Comparison of ENCODE assay signal across 27 cellular contexts in genomic region chr2:43216629-43217028, GRCh38. TPM values are rescaled to one million over a fixed set of nuclear protein-coding genes. Genes with fewer than 3 reads are reported as not detected.
DNase-seq lines count a peak whose midpoint lies in the region; ATAC-seq and TF ChIP-seq lines count a peak whose summit lies in the region.
"Had no signal": no experiment of that assay in that cellular context is flagged by ENCODE, and none has a peak within 500 bp of the region (broad histone marks: within the 10 kb centered on the region; RNA-seq: fewer than 3 reads in every experiment).

No MANE protein-coding gene starts in this region.

- H3K4me3 ChIP-seq in heart left ventricle (no peak overlapping the region), heart right ventricle (no peak overlapping the region), upper lobe of left lung (no peak overlapping the region)
- H3K4me3 ChIP-seq: adrenal gland, colonic mucosa, SJCRH30, suprapubic skin had no signal

- H3K36me3 Mint-ChIP-seq in WTC11: no peaks in the 10 kb centered on the region
- peaks cover 6 to 13% (median 7%) of the 10 kb centered on the region in 3 donors for H3K36me3 Mint-ChIP-seq in naive thymus-derived CD8-positive, alpha-beta T cell
- peaks cover 2% of the 10 kb centered on the region for H3K36me3 Mint-ChIP-seq in activated T-cell treated with anti-CD3 and anti-CD28 coated beads, Interleukin-2, amount 50 U/mL, for 4 hours (ENCODE audit: insufficient read depth)

- CTCF ChIA-PET in WTC11 (lab: Charles Lee): interaction anchor here (1.1 to 4.1 kb wide), 4 partner anchors 10 to 47 kb away, joined by 7 to 29 read pairs (median 16); no protein-coding TSS in a partner anchor

- H3K36me3 ChIP-seq in heart left ventricle (peaks cover 0 to under 1% (median 0%) of the 10 kb centered on the region in 9 donors), heart right ventricle (no peaks in the 10 kb centered on the region), upper lobe of left lung (no peaks in the 10 kb centered on the region)
- H3K36me3 ChIP-seq: adrenal gland, BE2C, colonic mucosa, SJCRH30, suprapubic skin had no signal

- ATAC-seq in heart left ventricle (no peak), heart right ventricle (no peak), WTC11 (no peak), upper lobe of left lung (ENCODE audit: low FRiP score in 2 of 2) (no peak)
- no peak for ATAC-seq in naive thymus-derived CD8-positive, alpha-beta T cell
- no peak for ATAC-seq in activated T-cell treated with anti-CD3 and anti-CD28 coated beads, Interleukin-2, amount 50 U/mL, for 4 hours
- ATAC-seq: activated CD4-positive, CD25-positive, alpha-beta regulatory T cell treated with anti-CD3 and anti-CD28 coated beads, Interleukin-2, amount 50 U/mL, for 24 hours had no signal

- H3K4me1 Mint-ChIP-seq in WTC11: peaks cover 74% of the 10 kb centered on the region
- H3K4me1 Mint-ChIP-seq in naive thymus-derived CD8-positive, alpha-beta T cell: peaks cover 36 to 74% (median 63%) of the 10 kb centered on the region in 4 donors
- peaks cover 55% of the 10 kb centered on the region for H3K4me1 Mint-ChIP-seq in activated T-cell treated with anti-CD3 and anti-CD28 coated beads, Interleukin-2, amount 50 U/mL, for 4 hours (ENCODE audit: low read depth)

- no peak for TF ChIP-seq EP300 in upper lobe of left lung (IDR thresholded peaks at IDR 0.05)

- no peaks in the 10 kb centered on the region for H3K9me3 Mint-ChIP-seq in WTC11
- no peaks in the 10 kb centered on the region for H3K9me3 Mint-ChIP-seq in naive thymus-derived CD8-positive, alpha-beta T cell
- no peaks in the 10 kb centered on the region for H3K9me3 Mint-ChIP-seq in activated T-cell treated with anti-CD3 and anti-CD28 coated beads, Interleukin-2, amount 50 U/mL, for 4 hours

- H3K27ac Mint-ChIP-seq in WTC11: peak overlapping the region; percentile 82; the same call in 1 of the 2 replicates
- H3K27ac Mint-ChIP-seq in naive thymus-derived CD8-positive, alpha-beta T cell: peak overlapping the region in 8 of 10 donors; percentile 35 to 98 (median 86)

- TF ChIP-seq POLR2A in heart left ventricle (IDR thresholded peaks at IDR 0.05) (no peak), upper lobe of left lung (IDR thresholded peaks at IDR 0.05) (no peak)

- peak overlapping the region in 10 of 12 donors; percentile 9 to 99 (median 98) for H3K27ac ChIP-seq in heart left ventricle
- peak overlapping the region in 5 of 10 donors; percentile 54 to 99 (median 99) for H3K27ac ChIP-seq in heart right ventricle
- peak overlapping the region in 1 of 4 donors; percentile 8 for H3K27ac ChIP-seq in upper lobe of left lung
- H3K27ac ChIP-seq: SJCRH30, suprapubic skin had no signal

- H3K4me1 ChIP-seq in heart left ventricle: peaks cover 6 to 66% (median 46%) of the 10 kb centered on the region in 12 donors
- H3K4me1 ChIP-seq in heart right ventricle: peaks cover 14 to 75% (median 52%) of the 10 kb centered on the region in 9 donors
- H3K4me1 ChIP-seq in upper lobe of left lung: peaks cover 49 to 65% (median 59%) of the 10 kb centered on the region in 4 donors

- no peaks in the 10 kb centered on the region for H3K27me3 ChIP-seq in heart left ventricle
- H3K27me3 ChIP-seq in heart right ventricle: no peaks in the 10 kb centered on the region
- H3K27me3 ChIP-seq in upper lobe of left lung: no peaks in the 10 kb centered on the region
- H3K27me3 ChIP-seq: adrenal gland, BE2C, colonic mucosa, SJCRH30, suprapubic skin had no signal

- H3K27me3 Mint-ChIP-seq in WTC11 (ENCODE audit: low read depth): no peaks in the 10 kb centered on the region
- no peaks in the 10 kb centered on the region for H3K27me3 Mint-ChIP-seq in naive thymus-derived CD8-positive, alpha-beta T cell
- no peaks in the 10 kb centered on the region for H3K27me3 Mint-ChIP-seq in activated T-cell treated with anti-CD3 and anti-CD28 coated beads, Interleukin-2, amount 50 U/mL, for 4 hours (ENCODE audit: low read depth)
- H3K27me3 Mint-ChIP-seq: progenitor cell of endocrine pancreas had no signal

- no peak overlapping the region for H3K4me3 Mint-ChIP-seq in WTC11
- H3K4me3 Mint-ChIP-seq in naive thymus-derived CD8-positive, alpha-beta T cell: peak overlapping the region in 1 of 10 donors; percentile 7
- H3K4me3 Mint-ChIP-seq in activated T-cell treated with anti-CD3 and anti-CD28 coated beads, Interleukin-2, amount 50 U/mL, for 4 hours: no peak overlapping the region

- TF ChIP-seq CTCF in heart left ventricle (IDR thresholded peaks at IDR 0.05) (no peak), heart right ventricle (IDR thresholded peaks at IDR 0.05) (no peak), WTC11 (IDR thresholded peaks at IDR 0.05) (no peak), upper lobe of left lung (IDR thresholded peaks at IDR 0.05) (no peak)

- POLR2A ChIA-PET in WTC11 (lab: Charles Lee): interaction anchor here (2.1 kb wide), 1 partner anchor 10 kb away, joined by 10 read pairs; the partner anchor contains the start of gene ZFP36L2
- POLR2A ChIA-PET in naive thymus-derived CD8-positive, alpha-beta T cell (lab: Charles Lee): interaction anchor here (9.5 to 21.9 kb wide), 4 partner anchors 10 to 80 kb away, joined by 126 to 2148 read pairs (median 1206); partner anchors contain the start of gene ZFP36L2

- DNase-seq in heart left ventricle (no peak), heart right ventricle (no peak), WTC11 (ENCODE audit: low spot score) (no peak), anterior cingulate cortex (lab: John Stamatoyannopoulos, UW) (no peak), upper lobe of left lung (no peak), A172 (ENCODE audit: low spot score) (no peak)
- DNase-seq in naive thymus-derived CD8-positive, alpha-beta T cell: no peak
- no peak for DNase-seq in activated T-cell treated with anti-CD3 and anti-CD28 coated beads, Interleukin-2, amount 50 U/mL, for 4 hours
- DNase-seq: activated CD8-positive, alpha-beta memory T cell treated with anti-CD3 and anti-CD28 coated beads for 24 hours; activated T-cell treated with anti-CD3 and anti-CD28 coated beads, Interleukin-2, amount 50 U/mL, for 1 hour; adrenal gland; BE2C; colonic mucosa; DND-41; effector memory CD4-positive, alpha-beta T cell; erythroblast; KG1; MM.1S; NCI-H2029 treated with DMSO at 0.1 percent for 48 hours; NCI-H2227 treated with DMSO at 0.1 percent for 48 hours; NCI-H69; SJCRH30; stimulated activated CD4-positive, alpha-beta T cell treated with anti-CD3 and anti-CD28 coated beads, Interleukin-15, amount 100 ng/mL, for 24 hours; stimulated activated naive CD4-positive, alpha-beta T cell had no signal

- 87 to 97% (median 92%) methylated on average over 8 of the region's 8 CpGs for WGBS in heart left ventricle, 4 donors
- 93 to 97% methylated on average over 8 of the region's 8 CpGs for WGBS in heart right ventricle, 2 donors
- 93 to 94% methylated on average over 8 of the region's 8 CpGs for WGBS in upper lobe of left lung, 2 donors

- no peaks in the 10 kb centered on the region for H3K9me3 ChIP-seq in heart left ventricle
- H3K9me3 ChIP-seq in heart right ventricle: no peaks in the 10 kb centered on the region
- H3K9me3 ChIP-seq in upper lobe of left lung: no peaks in the 10 kb centered on the region
- H3K9me3 ChIP-seq: adrenal gland, BE2C, colonic mucosa, SJCRH30, suprapubic skin had no signal

- intact Hi-C loops in heart left ventricle (cut with DNase I): loop anchor here in 8 of 10 donors (5.0 to 10.0 kb wide), 5 partner anchors 34 to 62 kb away; no protein-coding TSS in a partner anchor
- intact Hi-C loops in heart right ventricle (cut with DNase I): loop anchor here in 4 of 10 donors (5.0 to 10.0 kb wide), 4 partner anchors 39 to 62 kb away; no protein-coding TSS in a partner anchor

TF ChIP-seq in WTC11, 78 proteins besides CTCF, POLR2A, EP300 and RAD21 (continues in another document):
- TF ChIP-seq E2F5 (CRISPR knock-in tag; IDR thresholded peaks at IDR 0.05) (no peak), TEAD1 (CRISPR knock-in tag; IDR thresholded peaks at IDR 0.05) (no peak), SP1 (CRISPR knock-in tag; conservative IDR thresholded peaks at IDR 0.05) (no peak), ZSCAN18 (CRISPR knock-in tag; IDR thresholded peaks at IDR 0.05) (no peak), ZNF263 (CRISPR knock-in tag; IDR thresholded peaks at IDR 0.05; ENCODE audit: low read depth) (no peak), ATF3 (CRISPR knock-in tag; conservative IDR thresholded peaks at IDR 0.05) (no peak), TCF7 (CRISPR knock-in tag; IDR thresholded peaks at IDR 0.05; ENCODE audit: low read depth) (no peak), ZNF671 (CRISPR knock-in tag; IDR thresholded peaks at IDR 0.05) (no peak)

RNA-seq across cellular contexts. Expression of gene ZFP36L2, which starts 9.8 kb away (rescaled TPM):
- total RNA-seq in heart left ventricle: 10 to 100 TPM; 28.8 to 94.4 (median 44.9) TPM
- 10 to 100 TPM; 29.2 to 29.5 TPM for polyA plus RNA-seq in heart left ventricle
- total RNA-seq in heart right ventricle: 10 to 100 TPM; 34.4 to 69.6 (median 42.3) TPM
- polyA plus RNA-seq in heart right ventricle: 10 to 100 TPM; 26.8 to 53.2 TPM
- 50.4 to 63.4 TPM (median 61.6 TPM) in 3 replicates for total RNA-seq in WTC11 (2021)
- total RNA-seq in naive thymus-derived CD8-positive, alpha-beta T cell: 100 to 1,000 TPM; 264 to 274 TPM
- 100 to 1,000 TPM; 222 to 420 (median 390) TPM for polyA plus RNA-seq in naive thymus-derived CD8-positive, alpha-beta T cell
- 100 to 1,000 TPM in 4 of 6 donors, 10 to 100 TPM in 2; 65.4 to 180 (median 127) TPM for total RNA-seq in upper lobe of left lung
- 10 to 100 TPM; 67.7 to 81.4 (median 75.5) TPM for total RNA-seq in activated T-cell treated with anti-CD3 and anti-CD28 coated beads, Interleukin-2, amount 50 U/mL, for 4 hours
- 0.55 and 1.4 TPM in 2 replicates for total RNA-seq in A172 (2014; rRNA removed; shearing (Covaris generic))

Comparison
In these comparisons a context has a peak if more than half of its experiments do, and no peak if none do; other contexts are left out.
1. RNA of gene ZFP36L2, which starts 9.8 kb away (total RNA-seq): 264 to 274 TPM in naive thymus-derived CD8-positive, alpha-beta T cell, 65.4 to 180 TPM in upper lobe of left lung, 67.7 to 81.4 TPM in activated T-cell treated with anti-CD3 and anti-CD28 coated beads, Interleukin-2, amount 50 U/mL, for 4 hours, 50.4 to 63.4 TPM in WTC11, 34.4 to 69.6 TPM in heart right ventricle and 28.8 to 94.4 TPM in heart left ventricle; 0.55 to 1.4 TPM in A172; every median in the first group is over 10 times any median in the second.